12 cellular contexts compared by ENCODE assay signal in the genomic region with DNA sequence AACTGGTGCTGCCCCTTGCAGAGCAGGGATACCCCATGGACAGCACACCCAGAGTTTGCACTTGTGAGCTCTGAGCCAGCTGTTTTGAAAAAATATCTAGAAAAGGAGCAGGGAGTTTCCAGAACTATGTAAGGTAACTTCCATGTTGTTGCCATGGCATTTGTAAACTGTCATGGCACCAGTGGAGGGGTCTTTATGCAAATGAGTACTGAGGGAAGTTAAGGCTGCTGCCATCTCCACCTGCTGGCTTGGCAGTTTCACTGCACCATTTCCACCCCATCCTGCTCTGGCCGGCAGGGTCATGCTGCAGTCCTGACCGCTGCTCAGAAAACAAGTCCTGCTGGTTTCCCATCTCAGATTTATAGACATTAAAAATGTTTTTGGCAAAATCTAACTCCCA. TPM values are rescaled to one million over a fixed set of nuclear protein-coding genes. Genes with fewer than 3 reads are reported as not detected.
DNase-seq lines count a peak whose midpoint lies in the region; ATAC-seq, FAIRE-seq and TF ChIP-seq lines count a peak whose summit lies in the region.
"Had no signal": no experiment of that assay in that cellular context is flagged by ENCODE, and none has a peak within 500 bp of the region (broad histone marks: within the 10 kb centered on the region; RNA-seq: fewer than 3 reads in every experiment).

No MANE protein-coding gene starts in this region.

- TF ChIP-seq CTCF in right atrium auricular region (IDR thresholded peaks at IDR 0.05) (no peak), H1 (IDR thresholded peaks at IDR 0.05; ENCODE audit: control extremely low read depth in 1 of 3, insufficient read depth in 1 of 3, low read depth in 1 of 3, low read length in 3 of 3) (peak; percentile 78 to 89 (median 86)), PC-9 (conservative IDR thresholded peaks at IDR 0.05) (no peak; the same call in 1 of the 2 replicates)

- H3K56ac ChIP-seq in H1 (replicated peaks; ENCODE audit: insufficient read length, low read depth, low read length), result no peak overlapping the region

- H4K8ac ChIP-seq in H1 (ENCODE audit: extremely low read depth, insufficient read depth, low read length), result no peak overlapping the region

- ATAC-seq in right cardiac atrium, result no peak

- no peak overlapping the region for H2BK120ac ChIP-seq in H1 (replicated peaks; ENCODE audit: low read depth, low read length)

- no peak overlapping the region for H3K9ac ChIP-seq in H1 (replicated peaks in 1 of 4; ENCODE audit: extremely low read depth in 1 of 4, low read depth in 3 of 4, low read length in 3 of 4)

- H3K36me3 ChIP-seq in right atrium auricular region (no peaks in the 10 kb centered on the region), H1 (ENCODE audit: control insufficient read depth in 2 of 4, insufficient read depth in 4 of 4, low read length in 3 of 4) (no peaks in the 10 kb centered on the region), PC-9 (ENCODE audit: low read depth) (no peaks in the 10 kb centered on the region)
- H3K36me3 ChIP-seq: ovary had no signal

- no peaks in the 10 kb centered on the region for H3K79me1 ChIP-seq in H1 (ENCODE audit: low read depth, low read length)

- H3K79me2 ChIP-seq in H1 (ENCODE audit: control insufficient read depth in 1 of 2, insufficient read depth in 2 of 2, low read length in 2 of 2) (no peaks in the 10 kb centered on the region), PC-9 (ENCODE audit: low read depth) (no peaks in the 10 kb centered on the region)

- peaks cover 0 to 36% of the 10 kb centered on the region in 2 donors for H3K9me3 ChIP-seq in right atrium auricular region
- peaks cover 5% of the 10 kb centered on the region for H3K9me3 ChIP-seq in right cardiac atrium (ENCODE audit: control insufficient read depth, low read length)
- peaks cover 19 to 35% of the 10 kb centered on the region in 2 experiments for H3K9me3 ChIP-seq in H1 (ENCODE audit: insufficient read depth in 2 of 2, low read depth in 1 of 2, low read length in 1 of 2)
- H3K9me3 ChIP-seq in PC-9 (ENCODE audit: insufficient read depth, low read depth), result no peaks in the 10 kb centered on the region
- H3K9me3 ChIP-seq: ovary had no signal

- FAIRE-seq in H1 (lab: Jason Lieb, UNC), result peak; percentile 93

- no peak for TF ChIP-seq EP300 in H1 (IDR thresholded peaks at IDR 0.05; ENCODE audit: borderline replicate concordance in 1 of 2, low read depth in 2 of 2, low read length in 2 of 2)

- DNase-seq in right atrium auricular region (ENCODE audit: low spot score) (peak; percentile 38), right cardiac atrium (no peak), HuH-7 (ENCODE audit: low spot score) (peak; percentile 15), H1 (ENCODE audit: low read depth in 1 of 2, low spot score in 2 of 2) (peak; percentile 63 to 72), NCI-H2196 treated with DMSO at 0.1 percent for 48 hours (lab: John Stamatoyannopoulos, UW; ENCODE audit: unreplicated experiment) (no peak), NCI-H2081 treated with DMSO at 0.1 percent for 48 hours (lab: John Stamatoyannopoulos, UW) (no peak), HUDEP-2 (lab: John Stamatoyannopoulos, UW; ENCODE audit: unreplicated experiment in 76 of 76) (no peak), PC-9 (no peak)
- DNase-seq: C1 segment of cervical spinal cord, NCI-H1092 treated with DMSO at 0.1 percent for 48 hours, ovary, SHP77 had no signal

- no peak overlapping the region for H4K91ac ChIP-seq in H1 (replicated peaks; ENCODE audit: insufficient read length, low read length)

- intact Hi-C loops in right cardiac atrium (cut with DNase I) (no loop called here), PC-9 (cut with micrococcal nuclease; ENCODE audit: unreplicated experiment) (no loop called here)

- no peaks in the 10 kb centered on the region for H3K27me3 ChIP-seq in right atrium auricular region
- H3K27me3 ChIP-seq in right cardiac atrium (ENCODE audit: control insufficient read depth, insufficient read depth), result no peaks in the 10 kb centered on the region
- H3K27me3 ChIP-seq in H1 (replicated peaks in 1 of 4; ENCODE audit: control insufficient read depth in 3 of 4, extremely low read depth in 1 of 4, insufficient read depth in 3 of 4, low read length in 3 of 4), result no peaks in the 10 kb centered on the region
- peaks cover 17% of the 10 kb centered on the region for H3K27me3 ChIP-seq in PC-9 (ENCODE audit: insufficient read depth, low read depth)
- H3K27me3 ChIP-seq: ovary had no signal

- H3K23ac ChIP-seq in H1 (ENCODE audit: insufficient read length), result no peak overlapping the region

- WGBS in right cardiac atrium, result 68% methylated on average over 2 of the region's 2 CpGs
- WGBS in H1 (ENCODE audit: extremely low coverage in 1 of 2, insufficient coverage in 1 of 2, insufficient read length in 1 of 2, insufficient replicate concordance in 2 of 2, low coverage in 1 of 2, low lambda C conversion rate in 2 of 2, missing lambda C conversion rate in 1 of 2), 2 experiments, result 51% methylated on average over 2 of the region's 2 CpGs; no CpG with 5 or more reads in 1 of the 2 experiments

- H3K4me2 ChIP-seq in H1 (ENCODE audit: insufficient read depth in 1 of 2, low read depth in 2 of 2, low read length in 2 of 2) (no peak overlapping the region), PC-9 (no peak overlapping the region)

- H2AK5ac ChIP-seq in H1 (ENCODE audit: low read depth, low read length), result no peak overlapping the region

- no peak overlapping the region for H3K14ac ChIP-seq in H1 (ENCODE audit: insufficient read length)

- H2BK12ac ChIP-seq in H1 (ENCODE audit: low read depth, low read length), result no peak overlapping the region

- BruUV-seq in PC-9 (replicated peaks; lab: Mats Ljungman, UMichigan), result no TSS peak

- H4K20me1 ChIP-seq in H1 (replicated peaks in 1 of 2; ENCODE audit: control insufficient read depth in 1 of 2, insufficient read depth in 2 of 2, low read length in 2 of 2) (no peaks in the 10 kb centered on the region), PC-9 (ENCODE audit: insufficient read depth) (no peaks in the 10 kb centered on the region)

- no peak overlapping the region for H3K27ac ChIP-seq in right atrium auricular region
- H3K27ac ChIP-seq in right cardiac atrium (ENCODE audit: low read length), result no peak overlapping the region
- H3K27ac ChIP-seq in H1 (ENCODE audit: low read depth, low read length), result no peak overlapping the region
- no peak overlapping the region for H3K27ac ChIP-seq in PC-9
- H3K27ac ChIP-seq: ovary had no signal

- H3K4me3 ChIP-seq in right atrium auricular region (no peak overlapping the region), right cardiac atrium (ENCODE audit: low read length) (no peak overlapping the region), H1 (ENCODE audit: extremely low read depth in 1 of 4, insufficient read depth in 2 of 4, low read depth in 3 of 4, low read length in 4 of 4) (no peak overlapping the region), PC-9 (no peak overlapping the region)
- H3K4me3 ChIP-seq: ovary had no signal

- TF ChIP-seq RAD21 in H1 (IDR thresholded peaks at IDR 0.05 in 1 of 2, conservative IDR thresholded peaks at IDR 0.05 in 1 of 2; ENCODE audit: low read depth in 2 of 2, low read length in 2 of 2), result peak; percentile 84 to 85

- 0 out of 2 replicates have a peak, but pooled peaks cover 6% of the 10 kb centered on the region for H3K9me2 ChIP-seq in PC-9 (ENCODE audit: insufficient read depth)

- TF ChIP-seq POLR2A in H1 (IDR thresholded peaks at IDR 0.05; ENCODE audit: control extremely low read depth in 1 of 2, low read depth in 2 of 2, low read length in 2 of 2), result no peak

- H3K23me2 ChIP-seq in H1 (ENCODE audit: low read depth, low read length), result no peaks in the 10 kb centered on the region

- CTCF ChIA-PET in H1 (lab: Charles Lee; ENCODE audit: partially characterized antibody) (interaction anchor here (0.7 to 3.0 kb wide), 7 partner anchors 8 to 185 kb away, joined by 3 to 14 read pairs (median 3); no protein-coding TSS in a partner anchor), PC-9 (lab: Charles Lee) (no interaction called here)

- no peak overlapping the region for H2BK5ac ChIP-seq in H1 (ENCODE audit: low read depth, low read length)

- H3K18ac ChIP-seq in H1 (ENCODE audit: extremely low read depth, low read length), result no peak overlapping the region

- H3F3A ChIP-seq in PC-9 (ENCODE audit: insufficient read depth, low read depth), result no peaks in the 10 kb centered on the region; the same call in 1 of the 2 replicates

- H3K4me1 ChIP-seq in right atrium auricular region (no peaks in the 10 kb centered on the region), right cardiac atrium (ENCODE audit: control insufficient read depth, insufficient read depth, low read length) (no peaks in the 10 kb centered on the region), H1 (replicated peaks in 1 of 4; ENCODE audit: control insufficient read depth in 3 of 4, insufficient read depth in 4 of 4, low read length in 3 of 4) (peaks cover 0 to 6% (median 4%) of the 10 kb centered on the region in 4 experiments; a peak in 4 of 7 replicates), PC-9 (replicated peaks; ENCODE audit: insufficient read depth) (no peaks in the 10 kb centered on the region)

- H2BK20ac ChIP-seq in H1 (ENCODE audit: low read length), result no peak overlapping the region

- H3K4ac ChIP-seq in H1 (replicated peaks; ENCODE audit: insufficient read length, low read depth, low read length), result no peak overlapping the region

- H4K5ac ChIP-seq in H1 (ENCODE audit: insufficient read length, low read depth, low read length), result no peak overlapping the region

- no peak overlapping the region for H2BK15ac ChIP-seq in H1 (ENCODE audit: low read length)

- H2AFZ ChIP-seq in H1 (ENCODE audit: low read length), result no peak overlapping the region
- H2AFZ ChIP-seq in PC-9, result no peak overlapping the region

- POLR2A ChIA-PET in H1 (lab: Charles Lee; ENCODE audit: partially characterized antibody) (no interaction called here), PC-9 (lab: Charles Lee; ENCODE audit: unreplicated experiment) (no interaction called here)

TF ChIP-seq in H1, 55 proteins besides CTCF, POLR2A, EP300 and RAD21 (continues in another document):
- TF ChIP-seq, protein P1, sequence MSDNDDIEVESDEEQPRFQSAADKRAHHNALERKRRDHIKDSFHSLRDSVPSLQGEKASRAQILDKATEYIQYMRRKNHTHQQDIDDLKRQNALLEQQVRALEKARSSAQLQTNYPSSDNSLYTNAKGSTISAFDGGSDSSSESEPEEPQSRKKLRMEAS (IDR thresholded peaks at IDR 0.05), result 0 out of 2 replicates have a peak, but pooled peaks have one; percentile 16

RNA-seq across cellular contexts. Expression of a gene that starts 52.3 kb away (rescaled TPM):
- total RNA-seq in right atrium auricular region (1 to 10 TPM in 1 of 2 donors, not detected in 1; 2.4 TPM), right cardiac atrium (1 to 10 TPM in 2 of 4 donors, under 1 TPM in 1, not detected in 1; 0.65 to 2.0 (median 1.2) TPM), PC-9 (2021) (not detected in 2 replicates)
- polyA plus RNA-seq in right cardiac atrium (0.34 TPM), H1 (2011; rRNA removed) (6.6 TPM in 2 replicates)
- 14.3 and 18.1 TPM in 2 replicates for total RNA-seq in H1 (2021; fragmentation: NEBNext Ultra II Directional; extraction: Animal tissue kit (Norgen Biotek cat#: 25700))
- polyA plus RNA-seq in H1 (2011; cell fraction: cytosol; rRNA removed), result 8.8 TPM
- 24.3 TPM for polyA plus RNA-seq in H1 (2011; cell fraction: nucleus; rRNA removed)
- polyA plus RNA-seq in H1 (2012, experiment 1 of 2), result 7.4 to 10.4 TPM (median 9.0 TPM) in 4 replicates
- 4.1 TPM for polyA plus RNA-seq in H1 (2012, experiment 2 of 2)
- 4.3 TPM for polyA plus RNA-seq in H1 (2013, experiment 1 of 2)
- 5.0 TPM for polyA plus RNA-seq in H1 (2013, experiment 2 of 2)
- polyA minus RNA-seq in H1 (2011; rRNA and poly(A)+ RNA removed), result 21.3 and 26.6 TPM in 2 replicates
- 17.2 TPM for polyA minus RNA-seq in H1 (2011; cell fraction: cytosol; rRNA and poly(A)+ RNA removed)
- polyA minus RNA-seq in H1 (2011; cell fraction: nucleus; rRNA and poly(A)+ RNA removed), result 62.8 TPM

Comparison
In these comparisons a context has a peak if more than half of its experiments do, and no peak if none do; other contexts are left out.
1. DNase-seq: peak in right atrium auricular region (single experiment), HuH-7 (single experiment) and H1 (2 of 2); none in right cardiac atrium (0 of 3), NCI-H2196 treated with DMSO at 0.1 percent for 48 hours (single experiment), NCI-H2081 treated with DMSO at 0.1 percent for 48 hours (single experiment), HUDEP-2 (0 of 76) and PC-9 (0 of 2).
2. CTCF ChIP-seq: peak in H1 (3 of 3); none in right atrium auricular region (0 of 2) and PC-9 (single experiment).